Comparison of ENCODE assay signal across 10 cellular contexts in genomic region chr11:11977206-11977938, GRCh38. TPM values are rescaled to one million over a fixed set of nuclear protein-coding genes. Genes with fewer than 3 reads are reported as not detected.
DNase-seq lines count a peak whose midpoint lies in the region; ATAC-seq and TF ChIP-seq lines count a peak whose summit lies in the region.
"Had no signal": no experiment of that assay in that cellular context is flagged by ENCODE, and none has a peak within 500 bp of the region (broad histone marks: within the 10 kb centered on the region; RNA-seq: fewer than 3 reads in every experiment).

No MANE protein-coding gene starts in this region.

- no peak overlapping the region for H3K27ac Mint-ChIP-seq in activated T-cell treated with anti-CD3 and anti-CD28 coated beads, Interleukin-2, amount 50 U/mL, for 24 hours

- peak overlapping the region; percentile 98 for H3K27ac ChIP-seq in RWPE2 (ENCODE audit: poor library complexity, severe bottlenecking)
- H3K27ac ChIP-seq in fibroblast of lung (ENCODE audit: insufficient read depth, low read length), result peak overlapping the region; percentile 95

- no peaks in the 10 kb centered on the region for H3K36me3 Mint-ChIP-seq in activated T-cell treated with anti-CD3 and anti-CD28 coated beads, Interleukin-2, amount 50 U/mL, for 24 hours (ENCODE audit: low read depth)

- peak overlapping the region; percentile 69 for H3K4me2 ChIP-seq in fibroblast of lung (ENCODE audit: extremely low read depth, insufficient read depth, low read length)

- no peaks in the 10 kb centered on the region for H3K27me3 Mint-ChIP-seq in activated T-cell treated with anti-CD3 and anti-CD28 coated beads, Interleukin-2, amount 50 U/mL, for 24 hours

- H3K79me2 ChIP-seq in fibroblast of lung (ENCODE audit: control insufficient read depth, insufficient read depth, low read length), result peaks cover 14% of the 10 kb centered on the region

- DNase-seq in COLO829 (ENCODE audit: low spot score), result peak; percentile 74
- DNase-seq in RWPE2 (ENCODE audit: low spot score), result peak; percentile 82
- peak; percentile 87 to 97 for DNase-seq in fibroblast of lung (ENCODE audit: low read depth in 2 of 2)
- DNase-seq in occipital lobe (lab: John Stamatoyannopoulos, UW), result peak; percentile 46
- DNase-seq in activated T-cell treated with anti-CD3 and anti-CD28 coated beads for 4 hours, result no peak
- DNase-seq in activated T-cell treated with anti-CD3 and anti-CD28 coated beads, Interleukin-2, amount 50 U/mL, for 24 hours, result no peak
- no peak for DNase-seq in erythroblast (lab: John Stamatoyannopoulos, UW)
- DNase-seq: NCI-H187 treated with DMSO at 0.1 percent for 48 hours; stimulated activated CD8-positive, alpha-beta memory T cell treated with anti-CD3 and anti-CD28 coated beads, Interleukin-4, amount 100 ng/mL, for 48 hours had no signal

- H3K27me3 ChIP-seq in RWPE2 (ENCODE audit: insufficient read depth, poor library complexity, severe bottlenecking), result no peaks in the 10 kb centered on the region
- H3K27me3 ChIP-seq in fibroblast of lung (ENCODE audit: control insufficient read depth, insufficient read depth, low read length), result no peaks in the 10 kb centered on the region

- ATAC-seq in RWPE2 (ENCODE audit: low read depth) (peak; percentile 93), GM21723 (IDR thresholded peaks at IDR 0.05; ENCODE audit: unreplicated experiment) (no peak)

- no peak for TF ChIP-seq POLR2A in erythroblast (IDR thresholded peaks at IDR 0.05; ENCODE audit: low read length)

- no peak overlapping the region for H3K4me3 Mint-ChIP-seq in activated T-cell treated with anti-CD3 and anti-CD28 coated beads, Interleukin-2, amount 50 U/mL, for 24 hours

- peaks cover 8% of the 10 kb centered on the region for H3K4me1 Mint-ChIP-seq in activated T-cell treated with anti-CD3 and anti-CD28 coated beads, Interleukin-2, amount 50 U/mL, for 24 hours (ENCODE audit: low read depth)

- H3K4me1 ChIP-seq in RWPE2 (ENCODE audit: insufficient read depth, poor library complexity, severe bottlenecking) (peaks cover 53% of the 10 kb centered on the region), fibroblast of lung (ENCODE audit: control insufficient read depth, extremely low read depth, insufficient read depth, low read length) (peaks cover 75% of the 10 kb centered on the region)

- H3K4me3 ChIP-seq in RWPE2 (ENCODE audit: severe bottlenecking) (no peak overlapping the region), fibroblast of lung (replicated peaks in 1 of 4; ENCODE audit: control extremely low read depth in 1 of 4, insufficient read depth in 1 of 4, low read depth in 3 of 4, low read length in 4 of 4) (peak overlapping the region in 1 of 4 experiments; percentile 9)

- H3K36me3 ChIP-seq in RWPE2 (ENCODE audit: low read depth), result peaks cover 21% of the 10 kb centered on the region
- peaks cover 3% of the 10 kb centered on the region for H3K36me3 ChIP-seq in fibroblast of lung (ENCODE audit: control insufficient read depth, insufficient read depth, low read length)

- H3K9ac ChIP-seq in fibroblast of lung (ENCODE audit: insufficient read depth, low read length), result peak overlapping the region; percentile 58

- H4K20me1 ChIP-seq in fibroblast of lung (ENCODE audit: control insufficient read depth, extremely low read depth, insufficient read depth, low read length), result no peaks in the 10 kb centered on the region

- H3K9me3 Mint-ChIP-seq in activated T-cell treated with anti-CD3 and anti-CD28 coated beads, Interleukin-2, amount 50 U/mL, for 24 hours, result no peaks in the 10 kb centered on the region

- H3K9me3 ChIP-seq in RWPE2 (ENCODE audit: severe bottlenecking) (no peaks in the 10 kb centered on the region), fibroblast of lung (ENCODE audit: control insufficient read depth, insufficient read depth, low read depth, low read length) (no peaks in the 10 kb centered on the region)

- no peak for TF ChIP-seq CTCF in RWPE2 (IDR thresholded peaks at IDR 0.05; ENCODE audit: poor library complexity, severe bottlenecking)
- no peak for TF ChIP-seq CTCF in fibroblast of lung (conservative IDR thresholded peaks at IDR 0.05 in 1 of 2, IDR thresholded peaks at IDR 0.05 in 1 of 2; ENCODE audit: low read depth in 1 of 2, low read length in 2 of 2)

- H2AFZ ChIP-seq in fibroblast of lung (ENCODE audit: low read length), result no peak overlapping the region

RNA-seq across cellular contexts. Expression of gene DKK3, which starts 31.1 kb away (rescaled TPM):
- total RNA-seq in fibroblast of lung (387 and 1,064 TPM in 2 replicates), occipital lobe (185 TPM)
- 1,283 and 1,566 TPM in 2 replicates for polyA plus RNA-seq in fibroblast of lung
- 748 and 845 TPM in 2 replicates for polyA plus RNA-seq in fibroblast of lung (2012)
- 440 and 622 TPM in 2 replicates for polyA minus RNA-seq in fibroblast of lung (ENCODE audit: low replicate concordance)

Comparison
In these comparisons a context has a peak if more than half of its experiments do, and no peak if none do; other contexts are left out.
1. DNase-seq: peak in COLO829 (single experiment), RWPE2 (single experiment), fibroblast of lung (2 of 2) and occipital lobe (single experiment); none in activated T-cell treated with anti-CD3 and anti-CD28 coated beads for 4 hours (single experiment), activated T-cell treated with anti-CD3 and anti-CD28 coated beads, Interleukin-2, amount 50 U/mL, for 24 hours (single experiment) and erythroblast (0 of 2).